1 cellular context compared by ENCODE assay signal in genomic region chr5:33180900-33181299, GRCh38.
TF ChIP-seq lines count a peak whose summit lies in the region.

No MANE protein-coding gene starts in this region.

TF ChIP-seq in GM23338, 12 proteins besides CTCF, POLR2A, EP300 and RAD21 (continued from another document):
- TF ChIP-seq REST (IDR thresholded peaks at IDR 0.05; ENCODE audit: unreplicated experiment), result no peak
- TF ChIP-seq ZNF331 (CRISPR knock-in tag; IDR thresholded peaks at IDR 0.05; ENCODE audit: low read depth), result no peak
- no peak for TF ChIP-seq ETS1 (IDR thresholded peaks at IDR 0.05)
- TF ChIP-seq EZH2phosphoT487 (IDR thresholded peaks at IDR 0.05; ENCODE audit: unreplicated experiment), result no peak
- no peak for TF ChIP-seq ZNF462 (CRISPR knock-in tag; IDR thresholded peaks at IDR 0.05)
